Comparison of ENCODE assay signal across 1 cellular context in the genomic region with DNA sequence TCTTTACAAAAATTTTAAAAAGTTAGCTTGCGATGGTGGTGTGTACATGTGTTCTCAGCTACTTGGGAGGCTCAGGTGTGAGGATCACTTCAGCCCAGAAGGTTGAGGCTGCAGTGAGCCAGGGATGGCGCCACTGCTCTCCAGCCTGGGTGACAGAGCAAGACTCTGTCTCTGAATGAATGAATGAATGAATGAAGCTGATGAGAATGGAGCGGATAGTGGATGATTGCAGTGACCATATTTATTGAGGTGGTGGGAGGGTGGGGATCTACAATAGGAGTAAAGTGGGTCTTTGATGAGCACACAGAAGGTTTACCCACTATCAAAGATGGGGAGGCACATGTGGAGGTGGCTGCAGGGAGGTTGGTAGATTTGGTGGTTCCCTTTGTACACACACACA.
TF ChIP-seq lines count a peak whose summit lies in the region.

No MANE protein-coding gene starts in this region.

TF ChIP-seq in K562, 482 proteins besides CTCF, POLR2A, EP300 and RAD21:
- TF ChIP-seq KDM4B (IDR thresholded peaks at IDR 0.05; ENCODE audit: borderline replicate concordance in 2 of 2, low read depth in 1 of 2), result no peak
- TF ChIP-seq ZNF24 (IDR thresholded peaks at IDR 0.05), result peak; percentile 79
